ENCODE assay signal across 1 cellular context in the genomic region with DNA sequence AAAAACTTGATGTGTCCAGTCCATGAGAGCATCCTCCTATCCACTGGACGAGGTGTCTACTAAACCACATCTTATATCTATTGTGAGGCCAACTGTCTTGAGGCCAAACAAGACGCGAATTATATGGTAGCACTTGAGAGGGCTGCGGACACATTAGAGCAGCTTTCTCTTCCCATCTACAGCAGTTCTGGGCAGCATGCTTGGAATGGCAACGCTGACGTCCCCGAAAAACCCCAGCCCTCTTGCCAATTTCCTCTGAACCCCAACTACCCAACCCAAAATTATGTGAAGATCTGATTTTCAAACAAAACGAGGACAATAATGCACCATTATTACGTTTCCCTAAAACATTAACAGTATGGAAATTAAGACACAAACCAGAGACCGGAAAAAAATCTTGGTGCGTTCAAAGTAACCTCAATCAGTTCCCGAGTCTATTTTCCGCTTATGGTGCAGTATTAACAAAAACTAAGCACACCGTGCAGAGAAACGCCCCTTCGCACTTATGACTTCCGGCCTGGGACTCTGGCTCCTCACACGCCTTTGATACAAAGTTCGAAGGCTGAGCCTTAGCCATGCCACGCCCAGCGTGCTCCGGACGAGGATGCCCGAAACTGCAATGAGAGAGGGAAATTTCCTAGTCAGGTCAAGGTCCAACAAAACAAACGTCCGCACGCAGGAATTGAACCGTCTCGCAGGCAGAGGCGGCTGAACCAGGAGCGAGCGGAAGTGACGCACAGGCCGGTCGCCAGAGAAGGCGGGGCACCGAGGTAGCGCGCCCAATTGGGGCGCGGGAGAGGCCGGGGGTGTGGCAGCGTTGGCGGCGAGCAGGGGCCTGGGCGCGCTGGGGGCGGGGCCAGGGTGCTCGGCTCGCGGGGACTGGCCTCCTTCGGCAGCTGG.
TF ChIP-seq lines count a peak whose summit lies in the region.

No MANE protein-coding gene starts in this region.

TF ChIP-seq in SK-N-SH, 30 proteins besides CTCF, POLR2A, EP300 and RAD21 (continued from another document):
- TF ChIP-seq, protein P1, sequence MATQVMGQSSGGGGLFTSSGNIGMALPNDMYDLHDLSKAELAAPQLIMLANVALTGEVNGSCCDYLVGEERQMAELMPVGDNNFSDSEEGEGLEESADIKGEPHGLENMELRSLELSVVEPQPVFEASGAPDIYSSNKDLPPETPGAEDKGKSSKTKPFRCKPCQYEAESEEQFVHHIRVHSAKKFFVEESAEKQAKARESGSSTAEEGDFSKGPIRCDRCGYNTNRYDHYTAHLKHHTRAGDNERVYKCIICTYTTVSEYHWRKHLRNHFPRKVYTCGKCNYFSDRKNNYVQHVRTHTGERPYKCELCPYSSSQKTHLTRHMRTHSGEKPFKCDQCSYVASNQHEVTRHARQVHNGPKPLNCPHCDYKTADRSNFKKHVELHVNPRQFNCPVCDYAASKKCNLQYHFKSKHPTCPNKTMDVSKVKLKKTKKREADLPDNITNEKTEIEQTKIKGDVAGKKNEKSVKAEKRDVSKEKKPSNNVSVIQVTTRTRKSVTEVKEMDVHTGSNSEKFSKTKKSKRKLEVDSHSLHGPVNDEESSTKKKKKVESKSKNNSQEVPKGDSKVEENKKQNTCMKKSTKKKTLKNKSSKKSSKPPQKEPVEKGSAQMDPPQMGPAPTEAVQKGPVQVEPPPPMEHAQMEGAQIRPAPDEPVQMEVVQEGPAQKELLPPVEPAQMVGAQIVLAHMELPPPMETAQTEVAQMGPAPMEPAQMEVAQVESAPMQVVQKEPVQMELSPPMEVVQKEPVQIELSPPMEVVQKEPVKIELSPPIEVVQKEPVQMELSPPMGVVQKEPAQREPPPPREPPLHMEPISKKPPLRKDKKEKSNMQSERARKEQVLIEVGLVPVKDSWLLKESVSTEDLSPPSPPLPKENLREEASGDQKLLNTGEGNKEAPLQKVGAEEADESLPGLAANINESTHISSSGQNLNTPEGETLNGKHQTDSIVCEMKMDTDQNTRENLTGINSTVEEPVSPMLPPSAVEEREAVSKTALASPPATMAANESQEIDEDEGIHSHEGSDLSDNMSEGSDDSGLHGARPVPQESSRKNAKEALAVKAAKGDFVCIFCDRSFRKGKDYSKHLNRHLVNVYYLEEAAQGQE (IDR thresholded peaks at IDR 0.05; ENCODE audit: low read depth, low read length) = no peak
- TF ChIP-seq RFX5 (IDR thresholded peaks at IDR 0.05; ENCODE audit: low read length) (no peak; the same call in none of the 2 replicates), RCOR1 (IDR thresholded peaks at IDR 0.05; ENCODE audit: low read length) (peak; percentile 18; the same call in 1 of the 2 replicates), TCF12 (IDR thresholded peaks at IDR 0.05) (peak; percentile 6; the same call in 1 of the 2 replicates)
- TF ChIP-seq, protein P2, sequence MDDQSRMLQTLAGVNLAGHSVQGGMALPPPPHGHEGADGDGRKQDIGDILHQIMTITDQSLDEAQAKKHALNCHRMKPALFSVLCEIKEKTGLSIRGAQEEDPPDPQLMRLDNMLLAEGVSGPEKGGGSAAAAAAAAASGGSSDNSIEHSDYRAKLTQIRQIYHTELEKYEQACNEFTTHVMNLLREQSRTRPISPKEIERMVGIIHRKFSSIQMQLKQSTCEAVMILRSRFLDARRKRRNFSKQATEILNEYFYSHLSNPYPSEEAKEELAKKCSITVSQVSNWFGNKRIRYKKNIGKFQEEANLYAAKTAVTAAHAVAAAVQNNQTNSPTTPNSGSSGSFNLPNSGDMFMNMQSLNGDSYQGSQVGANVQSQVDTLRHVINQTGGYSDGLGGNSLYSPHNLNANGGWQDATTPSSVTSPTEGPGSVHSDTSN (IDR thresholded peaks at IDR 0.05) = 0 out of 2 replicates have a peak, but pooled peaks have one; percentile 10
